In the genomic region with DNA sequence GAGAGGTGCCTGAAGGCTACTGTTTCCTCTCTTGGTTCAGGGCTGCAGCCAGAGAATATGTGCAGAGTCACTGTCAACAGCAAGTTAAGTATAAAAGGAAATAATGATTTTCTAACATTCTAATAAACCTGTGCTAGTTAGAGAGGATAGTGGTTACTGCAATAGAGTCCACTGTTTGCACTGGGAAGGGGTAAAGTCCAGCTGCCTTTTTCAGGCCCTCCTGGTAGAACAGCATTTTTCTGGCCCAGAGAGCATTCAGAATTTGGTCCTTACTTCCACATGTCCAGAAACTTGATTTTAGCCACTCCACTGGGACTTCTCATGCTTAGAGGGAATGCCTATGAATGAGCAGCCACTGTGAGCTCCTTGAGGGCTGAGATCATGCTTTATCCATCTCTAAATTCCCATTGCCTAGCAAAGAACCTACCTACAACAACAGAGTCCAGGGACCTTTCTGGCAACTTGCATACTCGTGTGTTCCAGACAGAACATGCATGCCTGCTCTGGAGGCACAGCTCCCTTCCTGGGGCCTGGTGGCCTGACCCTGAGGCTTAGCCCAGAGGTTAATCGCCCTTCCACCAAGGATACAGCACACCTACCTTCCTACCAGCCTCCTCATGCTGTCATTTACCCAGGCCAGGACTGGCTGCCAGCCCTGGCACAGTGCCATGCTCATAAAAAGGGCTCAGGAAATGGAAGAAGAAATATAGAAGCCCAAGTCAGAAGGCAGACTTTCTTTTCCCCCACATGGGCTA, we compare ENCODE assay signal across 9 cellular contexts. TPM values are rescaled to one million over a fixed set of nuclear protein-coding genes. Genes with fewer than 3 reads are reported as not detected.
A peak's percentile ranks its signal among the peaks of the same experiment; 100 is the strongest.
DNase-seq lines count a peak whose midpoint lies in the region; ATAC-seq and TF ChIP-seq lines count a peak whose summit lies in the region.
"Had no signal": no experiment of that assay in that cellular context is flagged by ENCODE, and none has a peak within 500 bp of the region (broad histone marks: within the 10 kb centered on the region; RNA-seq: fewer than 3 reads in every experiment).

No MANE protein-coding gene starts in this region.

- no peaks in the 10 kb centered on the region for H3K36me3 ChIP-seq in H7 (replicated peaks; ENCODE audit: control insufficient read depth, insufficient read depth, low read length)

- DNase-seq in A172 (ENCODE audit: low spot score): peak; percentile 73
- peak; percentile 45 for DNase-seq in LHCN-M2 (ENCODE audit: low read depth)
- peak; percentile 82 for DNase-seq in left lobe of liver (ENCODE audit: low spot score)
- DNase-seq in H7: no peak
- DNase-seq in amniotic stem cell (lab: John Stamatoyannopoulos, UW): no peak
- DNase-seq in activated CD4-positive, CD25-positive, alpha-beta regulatory T cell (lab: John Stamatoyannopoulos, UW): no peak
- DNase-seq: activated naive CD4-positive, alpha-beta T cell treated with anti-CD3 and anti-CD28 coated beads, Interleukin-2, amount 10 ng/mL, durations not matched to agents 7 days and 5 days had no signal

- ATAC-seq in SK-N-SH treated with all-trans-retinoic acid at 6 μM for 48 hours (peak; percentile 72), left lobe of liver (peak; percentile 84), GM18520 (IDR thresholded peaks at IDR 0.05; ENCODE audit: unreplicated experiment) (no peak)

- no peaks in the 10 kb centered on the region for H3K27me3 ChIP-seq in H7 (ENCODE audit: control insufficient read depth, insufficient read depth, low read length)

- no peak overlapping the region for H3K4me3 ChIP-seq in H7 (ENCODE audit: insufficient read depth, low read depth, low read length)

TF ChIP-seq in SK-N-SH treated with all-trans-retinoic acid at 6 μM for 48 hours, 23 proteins besides CTCF, POLR2A, EP300 and RAD21:
- TF ChIP-seq ZNF565 (CRISPR knock-in tag; conservative IDR thresholded peaks at IDR 0.05; ENCODE audit: low read depth): no peak
- TF ChIP-seq SNAI2 (CRISPR knock-in tag; IDR thresholded peaks at IDR 0.05): no peak
- TF ChIP-seq ZC3H10 (CRISPR knock-in tag; IDR thresholded peaks at IDR 0.05): no peak
- TF ChIP-seq PPARA (CRISPR knock-in tag; IDR thresholded peaks at IDR 0.05; ENCODE audit: borderline replicate concordance): no peak
- no peak for TF ChIP-seq ZNF8 (CRISPR knock-in tag; IDR thresholded peaks at IDR 0.05)
- no peak for TF ChIP-seq BACH2 (CRISPR knock-in tag; IDR thresholded peaks at IDR 0.05; ENCODE audit: borderline replicate concordance)
- no peak for TF ChIP-seq ESRRG (CRISPR knock-in tag; IDR thresholded peaks at IDR 0.05)
- no peak for TF ChIP-seq GLIS3 (CRISPR knock-in tag; IDR thresholded peaks at IDR 0.05)
- no peak for TF ChIP-seq ISL1 (CRISPR knock-in tag; IDR thresholded peaks at IDR 0.05)
- TF ChIP-seq ZNF70 (CRISPR knock-in tag; IDR thresholded peaks at IDR 0.05): no peak
- no peak for TF ChIP-seq TOX (CRISPR knock-in tag; IDR thresholded peaks at IDR 0.05; ENCODE audit: borderline replicate concordance)
- no peak for TF ChIP-seq TCF4 (CRISPR knock-in tag; IDR thresholded peaks at IDR 0.05; ENCODE audit: borderline replicate concordance)
- TF ChIP-seq, protein P1, sequence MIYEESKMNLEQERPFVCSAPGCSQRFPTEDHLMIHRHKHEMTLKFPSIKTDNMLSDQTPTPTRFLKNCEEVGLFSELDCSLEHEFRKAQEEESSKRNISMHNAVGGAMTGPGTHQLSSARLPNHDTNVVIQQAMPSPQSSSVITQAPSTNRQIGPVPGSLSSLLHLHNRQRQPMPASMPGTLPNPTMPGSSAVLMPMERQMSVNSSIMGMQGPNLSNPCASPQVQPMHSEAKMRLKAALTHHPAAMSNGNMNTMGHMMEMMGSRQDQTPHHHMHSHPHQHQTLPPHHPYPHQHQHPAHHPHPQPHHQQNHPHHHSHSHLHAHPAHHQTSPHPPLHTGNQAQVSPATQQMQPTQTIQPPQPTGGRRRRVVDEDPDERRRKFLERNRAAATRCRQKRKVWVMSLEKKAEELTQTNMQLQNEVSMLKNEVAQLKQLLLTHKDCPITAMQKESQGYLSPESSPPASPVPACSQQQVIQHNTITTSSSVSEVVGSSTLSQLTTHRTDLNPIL (CRISPR knock-in tag; IDR thresholded peaks at IDR 0.05; ENCODE audit: low read depth): no peak
- TF ChIP-seq, protein P2, sequence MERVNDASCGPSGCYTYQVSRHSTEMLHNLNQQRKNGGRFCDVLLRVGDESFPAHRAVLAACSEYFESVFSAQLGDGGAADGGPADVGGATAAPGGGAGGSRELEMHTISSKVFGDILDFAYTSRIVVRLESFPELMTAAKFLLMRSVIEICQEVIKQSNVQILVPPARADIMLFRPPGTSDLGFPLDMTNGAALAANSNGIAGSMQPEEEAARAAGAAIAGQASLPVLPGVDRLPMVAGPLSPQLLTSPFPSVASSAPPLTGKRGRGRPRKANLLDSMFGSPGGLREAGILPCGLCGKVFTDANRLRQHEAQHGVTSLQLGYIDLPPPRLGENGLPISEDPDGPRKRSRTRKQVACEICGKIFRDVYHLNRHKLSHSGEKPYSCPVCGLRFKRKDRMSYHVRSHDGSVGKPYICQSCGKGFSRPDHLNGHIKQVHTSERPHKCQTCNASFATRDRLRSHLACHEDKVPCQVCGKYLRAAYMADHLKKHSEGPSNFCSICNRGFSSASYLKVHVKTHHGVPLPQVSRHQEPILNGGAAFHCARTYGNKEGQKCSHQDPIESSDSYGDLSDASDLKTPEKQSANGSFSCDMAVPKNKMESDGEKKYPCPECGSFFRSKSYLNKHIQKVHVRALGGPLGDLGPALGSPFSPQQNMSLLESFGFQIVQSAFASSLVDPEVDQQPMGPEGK (CRISPR knock-in tag; IDR thresholded peaks at IDR 0.05; ENCODE audit: borderline replicate concordance): no peak
- TF ChIP-seq ARNTL (CRISPR knock-in tag; IDR thresholded peaks at IDR 0.05; ENCODE audit: borderline replicate concordance, low read depth): no peak

RNA-seq across cellular contexts. Expression of a gene that starts 50.3 kb away (rescaled TPM):
- total RNA-seq in A172 (2014; rRNA removed; shearing (Covaris generic)): 223 and 264 TPM in 2 replicates
- total RNA-seq in LHCN-M2 (2014; rRNA removed): 169 and 175 TPM in 2 replicates
- 22.9 TPM for polyA plus RNA-seq in LHCN-M2 (2012)
- total RNA-seq in left lobe of liver: 141 TPM
- total RNA-seq in H7 (2014; rRNA removed; shearing (Covaris generic)): 46.5 and 71.8 TPM in 2 replicates

Comparison
In these comparisons a context has a peak if more than half of its experiments do, and no peak if none do; other contexts are left out.
1. DNase-seq: peak in A172 (single experiment), LHCN-M2 (single experiment) and left lobe of liver (single experiment); none in H7 (single experiment), amniotic stem cell (single experiment) and activated CD4-positive, CD25-positive, alpha-beta regulatory T cell (0 of 4).